Comparison of ENCODE assay signal across 8 cellular contexts in the genomic region with DNA sequence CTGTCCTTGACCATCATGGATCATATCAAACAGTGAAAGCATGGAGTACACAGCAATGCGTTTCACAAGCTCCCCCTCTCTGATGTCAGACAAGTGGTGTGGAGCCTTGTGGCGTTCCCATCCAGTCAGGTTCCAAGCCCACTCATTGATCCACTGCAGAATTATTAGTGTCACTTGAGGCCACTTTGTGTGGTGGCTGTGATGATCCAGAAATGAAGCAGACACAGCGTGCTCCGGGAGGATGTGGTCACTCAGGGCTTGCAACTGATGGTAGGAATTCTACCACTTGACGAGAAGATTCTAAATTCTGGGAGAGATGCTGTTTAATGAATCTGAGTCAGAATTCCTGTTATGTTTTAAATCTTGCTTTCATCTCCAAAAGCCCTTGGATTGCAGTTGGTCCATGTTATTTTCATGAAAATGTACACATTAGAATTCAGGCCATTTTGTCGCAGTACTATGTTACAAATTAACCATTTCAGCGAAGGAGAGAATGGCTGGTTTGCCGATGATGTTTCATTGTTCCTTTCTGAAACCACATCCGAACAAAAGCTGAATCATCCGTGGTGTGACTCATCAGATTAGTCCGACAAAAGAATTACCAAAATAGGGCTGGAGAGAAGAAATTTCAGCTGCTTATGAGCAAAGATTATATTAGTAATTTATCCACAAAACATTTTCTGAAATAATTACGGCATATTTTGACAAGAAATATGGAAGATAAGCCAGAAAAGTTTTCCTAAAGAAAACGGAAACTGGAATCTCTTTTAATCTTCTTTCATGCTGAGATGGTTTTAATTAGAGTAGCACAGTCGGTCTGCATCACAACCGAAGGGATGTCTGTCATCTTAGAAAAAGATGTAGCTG. TPM values are rescaled to one million over a fixed set of nuclear protein-coding genes. Genes with fewer than 3 reads are reported as not detected.
DNase-seq lines count a peak whose midpoint lies in the region; ATAC-seq and TF ChIP-seq lines count a peak whose summit lies in the region.
"Had no signal": no experiment of that assay in that cellular context is flagged by ENCODE, and none has a peak within 500 bp of the region (broad histone marks: within the 10 kb centered on the region; RNA-seq: fewer than 3 reads in every experiment).

No MANE protein-coding gene starts in this region.

- no peak for ATAC-seq in HG03565 (IDR thresholded peaks at IDR 0.05; ENCODE audit: unreplicated experiment)

- no peaks in the 10 kb centered on the region for H3K9me3 ChIP-seq in SJSA1 (replicated peaks)

- H3K36me3 ChIP-seq in SJSA1, result no peaks in the 10 kb centered on the region

- DNase-seq in HPDE6-E6E7 (ENCODE audit: extremely low spot score), result peak; percentile 63
- DNase-seq in SJSA1 (ENCODE audit: low read depth in 1 of 2, low spot score in 2 of 2), result peak; percentile 74 to 90
- DNase-seq in fibroblast of mammary gland (ENCODE audit: low read depth), result peak; percentile 93
- DNase-seq in superior temporal gyrus (ENCODE audit: extremely low spot score), result peak; percentile 68
- no peak for DNase-seq in DMS 273 treated with DMSO at 0.1 percent for 48 hours (lab: John Stamatoyannopoulos, UW)
- no peak for DNase-seq in NCI-H1048 (lab: John Stamatoyannopoulos, UW)

- peaks cover 56% of the 10 kb centered on the region for H3K4me1 ChIP-seq in SJSA1 (replicated peaks)

- peak overlapping the region; percentile 85 for H3K27ac ChIP-seq in SJSA1
- H3K27ac ChIP-seq: KMS-11 had no signal

- no peaks in the 10 kb centered on the region for H3K27me3 ChIP-seq in SJSA1 (replicated peaks)

- H3K4me3 ChIP-seq in SJSA1, result no peak overlapping the region
- peak overlapping the region; percentile 26 for H3K4me3 ChIP-seq in fibroblast of mammary gland (ENCODE audit: control insufficient read depth, low read depth, low read length)

- TF ChIP-seq CTCF in fibroblast of mammary gland (conservative IDR thresholded peaks at IDR 0.05; ENCODE audit: control insufficient read depth, insufficient read depth, low read depth, low read length), result no peak

RNA-seq across cellular contexts. Expression of a gene that starts 48.1 kb away (rescaled TPM):
- total RNA-seq in SJSA1 (2014; rRNA removed; shearing (Covaris generic)), result not detected in 2 replicates

Comparison
In these comparisons a context has a peak if more than half of its experiments do, and no peak if none do; other contexts are left out.
1. DNase-seq: peak in HPDE6-E6E7 (single experiment), SJSA1 (2 of 2), fibroblast of mammary gland (single experiment) and superior temporal gyrus (single experiment); none in DMS 273 treated with DMSO at 0.1 percent for 48 hours (single experiment) and NCI-H1048 (single experiment).